ENCODE assay signal across 7 cellular contexts in the genomic region with DNA sequence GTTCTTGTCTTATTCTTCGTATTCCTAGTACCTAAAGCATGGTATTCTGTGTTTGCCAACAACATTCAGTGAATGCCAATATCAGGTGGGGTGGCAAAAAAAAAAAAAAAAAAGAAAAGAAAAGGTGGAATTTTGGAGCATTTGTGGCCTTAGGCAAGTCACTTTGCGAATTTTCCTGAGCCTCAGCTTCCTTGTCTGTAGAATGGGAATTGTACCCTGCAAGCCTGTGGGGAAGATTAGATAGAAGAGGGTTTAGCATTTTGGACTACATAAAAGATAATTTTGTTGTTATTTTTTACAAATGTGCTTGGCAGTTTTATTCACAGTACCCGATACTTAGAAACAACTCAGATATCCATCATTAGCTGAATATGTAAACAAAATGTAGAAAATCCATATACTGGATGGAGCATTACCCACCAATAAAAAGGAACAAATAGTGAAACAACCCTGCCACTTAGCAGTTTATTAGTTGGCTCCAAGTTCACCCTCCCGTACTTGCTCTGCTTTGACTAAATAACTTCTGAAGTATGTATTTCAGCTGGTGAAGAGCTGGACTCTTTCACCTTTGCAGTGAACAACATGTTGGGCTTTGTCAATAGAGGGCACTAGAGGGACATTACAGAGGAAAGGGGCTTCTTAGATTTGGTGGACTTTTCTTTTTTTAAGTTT.
DNase-seq lines count a peak whose midpoint lies in the region; ATAC-seq and TF ChIP-seq lines count a peak whose summit lies in the region.

No MANE protein-coding gene starts in this region.

- peak; percentile 52 for DNase-seq in EL
- peak; percentile 48 for DNase-seq in glomerular visceral epithelial cell (ENCODE audit: extremely low spot score)

- H3K4me1 Mint-ChIP-seq in stimulated activated memory B cell treated with anti-CD40 and anti-IgM and Interleukin-4, amounts not matched to agents 10 μg/mL and 1 μg/mL and 100 μg/mL, for 72 hours: peaks cover 68% of the 10 kb centered on the region

- no peak overlapping the region for H3K4me3 Mint-ChIP-seq in stimulated activated memory B cell treated with anti-CD40 and anti-IgM and Interleukin-4, amounts not matched to agents 10 μg/mL and 1 μg/mL and 100 μg/mL, for 72 hours

- H3K9me3 Mint-ChIP-seq in stimulated activated memory B cell treated with anti-CD40 and anti-IgM and Interleukin-4, amounts not matched to agents 10 μg/mL and 1 μg/mL and 100 μg/mL, for 72 hours: no peaks in the 10 kb centered on the region

- no peaks in the 10 kb centered on the region for H3K27me3 Mint-ChIP-seq in stimulated activated memory B cell treated with anti-CD40 and anti-IgM and Interleukin-4, amounts not matched to agents 10 μg/mL and 1 μg/mL and 100 μg/mL, for 72 hours

- TF ChIP-seq CTCF in VCaP (conservative IDR thresholded peaks at IDR 0.05): peak; percentile 71

- no peak overlapping the region for H3K27ac ChIP-seq in VCaP

- H3K36me3 Mint-ChIP-seq in stimulated activated memory B cell treated with anti-CD40 and anti-IgM and Interleukin-4, amounts not matched to agents 10 μg/mL and 1 μg/mL and 100 μg/mL, for 72 hours: peaks cover 32% of the 10 kb centered on the region

- ATAC-seq in HG03354 (IDR thresholded peaks at IDR 0.05; ENCODE audit: poor library complexity, severe bottlenecking, unreplicated experiment) (peak; percentile 39), GM21447 (IDR thresholded peaks at IDR 0.05; ENCODE audit: unreplicated experiment) (no peak), GM18502 (IDR thresholded peaks at IDR 0.05; ENCODE audit: poor library complexity, unreplicated experiment) (no peak)
- peak; percentile 47 for ATAC-seq in stimulated activated memory B cell treated with anti-CD40 and anti-IgM and Interleukin-4, amounts not matched to agents 10 μg/mL and 1 μg/mL and 100 μg/mL, for 72 hours

- H3K27ac Mint-ChIP-seq in stimulated activated memory B cell treated with anti-CD40 and anti-IgM and Interleukin-4, amounts not matched to agents 10 μg/mL and 1 μg/mL and 100 μg/mL, for 72 hours: no peak overlapping the region

Comparison
In these comparisons a context has a peak if more than half of its experiments do, and no peak if none do; other contexts are left out.
1. ATAC-seq: peak in HG03354 (single experiment) and stimulated activated memory B cell treated with anti-CD40 and anti-IgM and Interleukin-4, amounts not matched to agents 10 μg/mL and 1 μg/mL and 100 μg/mL, for 72 hours (single experiment); none in GM21447 (single experiment) and GM18502 (single experiment).